Comparison of ENCODE assay signal across 1 cellular context in genomic region chr4:128600996-128601857, GRCh38.
TF ChIP-seq lines count a peak whose summit lies in the region.

No MANE protein-coding gene starts in this region.

TF ChIP-seq in HepG2, 621 proteins besides CTCF, POLR2A, EP300 and RAD21 (continued from another document and continues in another):
- no peak for TF ChIP-seq ZNF18 (CRISPR knock-in tag; IDR thresholded peaks at IDR 0.05; ENCODE audit: insufficient replicate concordance)
- peak; percentile 67; the same call in 1 of the 2 replicates for TF ChIP-seq ERF (CRISPR knock-in tag; IDR thresholded peaks at IDR 0.05)
- TF ChIP-seq CREB3 (CRISPR knock-in tag; IDR thresholded peaks at IDR 0.05) = no peak
- TF ChIP-seq PHF5A (CRISPR knock-in tag; IDR thresholded peaks at IDR 0.05; ENCODE audit: low read depth, unreplicated experiment) = peak; percentile 41
- TF ChIP-seq ZMYM3 (CRISPR knock-in tag; IDR thresholded peaks at IDR 0.05) = peak; percentile 36; the same call in 1 of the 2 replicates
- TF ChIP-seq ZNF329 (CRISPR knock-in tag; IDR thresholded peaks at IDR 0.05; ENCODE audit: low read depth) = no peak
- TF ChIP-seq MTERF4 (CRISPR knock-in tag; IDR thresholded peaks at IDR 0.05) = peak; percentile 82; the same call in 1 of the 2 replicates
- no peak for TF ChIP-seq SNAPC4 (CRISPR knock-in tag; IDR thresholded peaks at IDR 0.05)
- no peak for TF ChIP-seq BATF2 (CRISPR knock-in tag; IDR thresholded peaks at IDR 0.05)
- TF ChIP-seq JUNB (CRISPR knock-in tag; IDR thresholded peaks at IDR 0.05; ENCODE audit: borderline replicate concordance) = peak; percentile 78; the same call in 1 of the 2 replicates
- TF ChIP-seq HNRNPL (IDR thresholded peaks at IDR 0.05; ENCODE audit: low read depth, low read length) = no peak
- TF ChIP-seq ZNF484 (CRISPR knock-in tag; IDR thresholded peaks at IDR 0.05; ENCODE audit: borderline replicate concordance, low read depth) = no peak
- no peak for TF ChIP-seq SATB2 (CRISPR knock-in tag; IDR thresholded peaks at IDR 0.05)
- TF ChIP-seq ZC3H13 (CRISPR knock-in tag; IDR thresholded peaks at IDR 0.05) = no peak
- no peak for TF ChIP-seq ZNF704 (CRISPR knock-in tag; IDR thresholded peaks at IDR 0.05; ENCODE audit: borderline replicate concordance)
- TF ChIP-seq ZBED4 (CRISPR knock-in tag; IDR thresholded peaks at IDR 0.05; ENCODE audit: borderline replicate concordance) = peak; percentile 89; the same call in 1 of the 2 replicates
- TF ChIP-seq SIX1 (CRISPR knock-in tag; IDR thresholded peaks at IDR 0.05; ENCODE audit: borderline replicate concordance) = no peak
- no peak for TF ChIP-seq ZNF260 (CRISPR knock-in tag; IDR thresholded peaks at IDR 0.05; ENCODE audit: borderline replicate concordance, low read depth)
- TF ChIP-seq RCOR2 (CRISPR knock-in tag; IDR thresholded peaks at IDR 0.05) = no peak
- 0 out of 2 replicates have a peak, but pooled peaks have one; percentile 17 for TF ChIP-seq MNT (IDR thresholded peaks at IDR 0.05)
- no peak for TF ChIP-seq ZNF205 (CRISPR knock-in tag; IDR thresholded peaks at IDR 0.05)
- no peak for TF ChIP-seq ZHX2 (IDR thresholded peaks at IDR 0.05; ENCODE audit: low read depth)
- no peak for TF ChIP-seq ZHX2 (CRISPR knock-in tag; IDR thresholded peaks at IDR 0.05; ENCODE audit: borderline replicate concordance)
- no peak for TF ChIP-seq HCFC1 (IDR thresholded peaks at IDR 0.05; ENCODE audit: low read depth, low read length)
- TF ChIP-seq ZNF121 (CRISPR knock-in tag; IDR thresholded peaks at IDR 0.05) = peak; percentile 84
- no peak for TF ChIP-seq ZNF317 (CRISPR knock-in tag; IDR thresholded peaks at IDR 0.05)
- TF ChIP-seq SRY (CRISPR knock-in tag; IDR thresholded peaks at IDR 0.05) = 0 out of 2 replicates have a peak, but pooled peaks have one; percentile 45
- TF ChIP-seq ZNF547 (CRISPR knock-in tag; IDR thresholded peaks at IDR 0.05) = no peak
- no peak for TF ChIP-seq RARG (CRISPR knock-in tag; IDR thresholded peaks at IDR 0.05; ENCODE audit: low read depth)
- peak; percentile 27; the same call in 1 of the 2 replicates for TF ChIP-seq KDM4B (CRISPR knock-in tag; IDR thresholded peaks at IDR 0.05)
- peak; percentile 59 for TF ChIP-seq YEATS4 (CRISPR knock-in tag; IDR thresholded peaks at IDR 0.05; ENCODE audit: borderline replicate concordance)
- peak; percentile 17; the same call in 1 of the 2 replicates for TF ChIP-seq SMAD3 (CRISPR knock-in tag; IDR thresholded peaks at IDR 0.05)
